In genomic region chr6:99519446-99519845, GRCh38 we compare ENCODE assay signal across 9 cellular contexts.
"Had no signal": no experiment of that assay in that cellular context is flagged by ENCODE, and none has a peak within 500 bp of the region (broad histone marks: within the 10 kb centered on the region; RNA-seq: fewer than 3 reads in every experiment).

No MANE protein-coding gene starts in this region.

- H3K27me3 Mint-ChIP-seq: IgD-negative memory B cell had no signal

- FAIRE-seq: HTR-8/SVneo, K562 had no signal

- H3K9ac ChIP-seq: KMS-11 had no signal

- H3K27ac ChIP-seq: HL-60, KMS-11 had no signal

- H3K9me3 Mint-ChIP-seq: IgD-negative memory B cell had no signal

- H3K4me2 ChIP-seq: KMS-11 had no signal

- DNase-seq: IMR-90, Kasumi-1, KBM-7, KG1 had no signal

- ATAC-seq: K562 had no signal

- H3K36me3 Mint-ChIP-seq: IgD-negative memory B cell had no signal

- H3K4me3 ChIP-seq: K562 had no signal
